In genomic region chr10:52314822-52315552, GRCh38 we compare ENCODE assay signal across 8 cellular contexts. TPM values are rescaled to one million over a fixed set of nuclear protein-coding genes. Genes with fewer than 3 reads are reported as not detected.
DNase-seq lines count a peak whose midpoint lies in the region; ATAC-seq, FAIRE-seq and TF ChIP-seq lines count a peak whose summit lies in the region.

No MANE protein-coding gene starts in this region.

- H3K4me3 Mint-ChIP-seq in T-helper 2 cell treated with Interferon-gamma antibody and Interleukin-4, amounts not matched to agents 5 μg/mL and 100 μg/mL, for 36 hours = peak overlapping the region; percentile 59

- intact Hi-C loops in breast epithelium (cut with DNase I; ENCODE audit: low total_unique reads) = no loop called here
- intact Hi-C loops in HepG2 (cut with micrococcal nuclease; ENCODE audit: unreplicated experiment) = loop anchor here (1.0 to 2.0 kb wide), 3 partner anchors 18 to 174 kb away; no protein-coding TSS in a partner anchor
- intact Hi-C loops in thyroid gland (cut with DNase I) = loop anchor here (10.0 kb wide), 1 partner anchor 170 kb away; no protein-coding TSS in a partner anchor

- peaks cover 47% of the 10 kb centered on the region for H3K27me3 Mint-ChIP-seq in T-helper 2 cell treated with Interferon-gamma antibody and Interleukin-4, amounts not matched to agents 5 μg/mL and 100 μg/mL, for 36 hours (ENCODE audit: low read depth)

- TF ChIP-seq CTCF in breast epithelium (IDR thresholded peaks at IDR 0.05) (no peak), HepG2 (CRISPR knock-in tag; IDR thresholded peaks at IDR 0.05) (no peak), thyroid gland (IDR thresholded peaks at IDR 0.05) (no peak)

- H3K27ac ChIP-seq in breast epithelium (no peak overlapping the region), HepG2 (ENCODE audit: extremely low read length, insufficient read depth, low read length) (peak overlapping the region; percentile 61), thyroid gland (no peak overlapping the region)

- in situ Hi-C loops in HepG2 (cut with HindIII; ENCODE audit: extremely low pct_ligation_motif_present, low pct_unique_long_range_greater_than_20kb) = loop anchor here (5.0 to 10.0 kb wide), 3 partner anchors 172 to 467 kb away; no protein-coding TSS in a partner anchor

- CTCF ChIA-PET in HepG2 (lab: Yijun Ruan, JAX; ENCODE audit: low intra/inter-chr PET ratio, low total read pairs) = interaction anchor here (3.0 kb wide), 1 partner anchor 174 kb away, joined by 27 read pairs; no protein-coding TSS in a partner anchor

- H3K9me3 ChIP-seq in breast epithelium = no peaks in the 10 kb centered on the region
- no peaks in the 10 kb centered on the region for H3K9me3 ChIP-seq in HepG2 (ENCODE audit: low read length)
- no peaks in the 10 kb centered on the region for H3K9me3 ChIP-seq in thyroid gland

- TF ChIP-seq EP300 in HepG2 (IDR thresholded peaks at IDR 0.05; ENCODE audit: low read depth in 2 of 2, low read length in 2 of 2) = no peak
- TF ChIP-seq EP300 in HepG2 (CRISPR knock-in tag; IDR thresholded peaks at IDR 0.05; ENCODE audit: borderline replicate concordance) = no peak

- TF ChIP-seq POLR2A in breast epithelium (IDR thresholded peaks at IDR 0.05) (no peak), HepG2 (IDR thresholded peaks at IDR 0.05; ENCODE audit: insufficient read depth in 1 of 2, low read depth in 2 of 2, low read length in 2 of 2) (peak in 1 of 2 experiments; percentile 48; a peak in 2 of 4 replicates), thyroid gland (IDR thresholded peaks at IDR 0.05) (no peak)

- ATAC-seq in HepG2 = peak; percentile 24
- ATAC-seq in GM21723 (IDR thresholded peaks at IDR 0.05; ENCODE audit: unreplicated experiment) = no peak

- H3K4me1 ChIP-seq in breast epithelium (no peaks in the 10 kb centered on the region), HepG2 (ENCODE audit: insufficient read depth, low read length) (peaks cover 47% of the 10 kb centered on the region), thyroid gland (peaks cover 0 to 23% of the 10 kb centered on the region in 2 donors)

- peaks cover 2% of the 10 kb centered on the region for H3K79me2 ChIP-seq in HepG2 (ENCODE audit: insufficient read depth, low read length)

- peak overlapping the region; percentile 62 for H3K9ac ChIP-seq in HepG2 (ENCODE audit: insufficient read depth, low read depth, low read length)

- POLR2A ChIA-PET in HepG2 (lab: Yijun Ruan, JAX) = interaction anchor here (1.1 kb wide), 1 partner anchor 51 kb away, joined by 8 read pairs; no protein-coding TSS in a partner anchor

- 17% methylated on average over 32 of the region's 36 CpGs for WGBS in HepG2 (ENCODE audit: low lambda C conversion rate)
- WGBS in thyroid gland, 2 donors = 19 to 20% methylated on average over 26 to 31 of the region's 36 CpGs

- H3K27me3 ChIP-seq in breast epithelium (peaks cover 0 to 35% of the 10 kb centered on the region in 2 donors), HepG2 (ENCODE audit: control insufficient read depth in 1 of 2, insufficient read depth in 2 of 2, low read length in 2 of 2) (peaks cover 0 to 13% of the 10 kb centered on the region in 2 experiments; a peak in 1 of 5 replicates), thyroid gland (no peaks in the 10 kb centered on the region)

- peak overlapping the region; percentile 89 for H3K4me2 ChIP-seq in HepG2 (ENCODE audit: low read depth, low read length)

- no peak overlapping the region for H2AFZ ChIP-seq in HepG2 (ENCODE audit: low read length)

- no TSS peak for BruUV-seq in HepG2 (replicated peaks; lab: Mats Ljungman, UMichigan)

- H3K27ac Mint-ChIP-seq in T-helper 2 cell treated with Interferon-gamma antibody and Interleukin-4, amounts not matched to agents 5 μg/mL and 100 μg/mL, for 36 hours = no peak overlapping the region

- no peaks in the 10 kb centered on the region for H3K36me3 Mint-ChIP-seq in T-helper 2 cell treated with Interferon-gamma antibody and Interleukin-4, amounts not matched to agents 5 μg/mL and 100 μg/mL, for 36 hours (ENCODE audit: low read depth)

- TF ChIP-seq RAD21 in HepG2 (CRISPR knock-in tag; IDR thresholded peaks at IDR 0.05) = no peak

- no peak for FAIRE-seq in HepG2 (lab: Jason Lieb, UNC)

- H3K4me1 Mint-ChIP-seq in T-helper 2 cell treated with Interferon-gamma antibody and Interleukin-4, amounts not matched to agents 5 μg/mL and 100 μg/mL, for 36 hours (ENCODE audit: low read depth) = peaks cover 11% of the 10 kb centered on the region

- DNase-seq in T-helper 2 cell treated with Interferon-gamma antibody and Interleukin-4, amounts not matched to agents 5 μg/mL and 100 μg/mL, for 36 hours (ENCODE audit: low spot score) = no peak
- DNase-seq in T-helper 2 cell (no peak), breast epithelium (ENCODE audit: low spot score in 2 of 2) (no peak), HepG2 (ENCODE audit: low spot score) (no peak), thyroid gland (peak in 1 of 2 donors; percentile 3), GM19240 (ENCODE audit: insufficient read length, low spot score) (no peak), SIG-M5 treated with dmso at 0.1 percent for 504 hours (lab: John Stamatoyannopoulos, UW; ENCODE audit: unreplicated experiment) (no peak)

- H3K9me3 Mint-ChIP-seq in T-helper 2 cell treated with Interferon-gamma antibody and Interleukin-4, amounts not matched to agents 5 μg/mL and 100 μg/mL, for 36 hours = no peaks in the 10 kb centered on the region

- no peaks in the 10 kb centered on the region for H3K36me3 ChIP-seq in breast epithelium
- no peaks in the 10 kb centered on the region for H3K36me3 ChIP-seq in HepG2 (replicated peaks in 1 of 2; ENCODE audit: control insufficient read depth in 1 of 2, insufficient read depth in 2 of 2, low read length in 2 of 2)
- H3K36me3 ChIP-seq in thyroid gland = no peaks in the 10 kb centered on the region

- no peaks in the 10 kb centered on the region for H4K20me1 ChIP-seq in HepG2 (ENCODE audit: insufficient read depth, low read length)

- peak overlapping the region; percentile 54 to 73 (median 55) for H3K4me3 ChIP-seq in breast epithelium
- H3K4me3 ChIP-seq in HepG2 (replicated peaks in 1 of 3; ENCODE audit: insufficient read depth in 1 of 3, low read depth in 2 of 3, low read length in 3 of 3) = peak overlapping the region; percentile 59 to 77 (median 68)
- H3K4me3 ChIP-seq in thyroid gland (replicated peaks in 1 of 3) = peak overlapping the region in 2 of 3 donors; percentile 32 to 64

TF ChIP-seq in HepG2, 621 proteins besides CTCF, POLR2A, EP300 and RAD21 (continues in another document):
- TF ChIP-seq ZNF281 (CRISPR knock-in tag; IDR thresholded peaks at IDR 0.05; ENCODE audit: borderline replicate concordance) (no peak), ZNF350 (CRISPR knock-in tag; IDR thresholded peaks at IDR 0.05; ENCODE audit: borderline replicate concordance, low read depth) (no peak), AGO2 (optimal IDR thresholded peaks at IDR 0.05; ENCODE audit: low read depth, low read length) (peak; percentile 72), ZNF567 (CRISPR knock-in tag; IDR thresholded peaks at IDR 0.05; ENCODE audit: borderline replicate concordance) (no peak), ATRX (CRISPR knock-in tag; IDR thresholded peaks at IDR 0.05; ENCODE audit: borderline replicate concordance) (no peak), ZNF747 (CRISPR knock-in tag; IDR thresholded peaks at IDR 0.05; ENCODE audit: borderline replicate concordance) (no peak), KLF6 (CRISPR knock-in tag; IDR thresholded peaks at IDR 0.05) (no peak), ZNF225 (CRISPR knock-in tag; IDR thresholded peaks at IDR 0.05) (no peak)

RNA-seq across cellular contexts. Expression of gene DKK1, which starts 0.9 kb away (rescaled TPM):
- 100 to 1,000 TPM in 1 of 3 donors, 1 to 10 TPM in 2; 2.0 to 142 (median 3.3) TPM for total RNA-seq in breast epithelium
- total RNA-seq in HepG2 (2016; rRNA removed; fragmentation: Illumina TruSeq; extraction: Trizol) = 143 and 262 TPM in 2 replicates
- total RNA-seq in HepG2 (2016; cell fraction: cytosol; rRNA removed; fragmentation: Illumina TruSeq; extraction: Trizol; ENCODE audit: low read depth) = 170 and 175 TPM in 2 replicates
- total RNA-seq in HepG2 (2016; cell fraction: insoluble cytoplasmic fraction; rRNA removed; fragmentation: Illumina TruSeq; extraction: Trizol) = 140 and 239 TPM in 2 replicates
- total RNA-seq in HepG2 (2016; cell fraction: membrane; rRNA removed; fragmentation: Illumina TruSeq; extraction: Trizol) = 116 and 117 TPM in 2 replicates
- 264 and 293 TPM in 2 replicates for total RNA-seq in HepG2 (2016; cell fraction: nucleus; rRNA removed; fragmentation: Illumina TruSeq; extraction: Trizol)
- polyA plus RNA-seq in HepG2 (2011; rRNA removed) = 52.9 and 123 TPM in 2 replicates
- polyA plus RNA-seq in HepG2 (2011; cell fraction: cytosol; rRNA removed) = 52.9 and 64.6 TPM in 2 replicates
- polyA plus RNA-seq in HepG2 (2011; cell fraction: nucleus; rRNA removed) = 25.1 and 31.9 TPM in 2 replicates
- 18.4 and 75.9 TPM in 2 replicates for polyA plus RNA-seq in HepG2 (2012)
- polyA plus RNA-seq in HepG2 (2016; cell fraction: cytosol; fragmentation: Illumina TruSeq; extraction: Trizol; ENCODE audit: low read depth) = 25.2 and 32.2 TPM in 2 replicates
- polyA plus RNA-seq in HepG2 (2016; cell fraction: insoluble cytoplasmic fraction; fragmentation: Illumina TruSeq; extraction: Trizol; ENCODE audit: low read depth) = 160 TPM in 2 replicates
- 33.1 and 42.9 TPM in 2 replicates for polyA plus RNA-seq in HepG2 (2016; cell fraction: membrane; fragmentation: Illumina TruSeq; extraction: Trizol; ENCODE audit: low read depth)
- 469 and 518 TPM in 2 replicates for polyA plus RNA-seq in HepG2 (2016; cell fraction: nucleus; fragmentation: Illumina TruSeq; extraction: Trizol; ENCODE audit: insufficient read depth, low read depth)
- polyA minus RNA-seq in HepG2 (2011; rRNA and poly(A)+ RNA removed; ENCODE audit: low replicate concordance) = 32.2 and 34.1 TPM in 2 replicates
- polyA minus RNA-seq in HepG2 (2011; cell fraction: cytosol; rRNA and poly(A)+ RNA removed) = 31.8 and 36.1 TPM in 2 replicates
- 28.0 and 41.8 TPM in 2 replicates for polyA minus RNA-seq in HepG2 (2011; cell fraction: nucleus; rRNA and poly(A)+ RNA removed)
- total RNA-seq in thyroid gland = 1 to 10 TPM in 2 of 4 donors, not detected in 2; 1.7 to 3.2 TPM
